7 cellular contexts compared by ENCODE assay signal in genomic region chr11:62841361-62842170, GRCh38. TPM values are rescaled to one million over a fixed set of nuclear protein-coding genes. Genes with fewer than 3 reads are reported as not detected.
DNase-seq lines count a peak whose midpoint lies in the region; ATAC-seq and TF ChIP-seq lines count a peak whose summit lies in the region.

No MANE protein-coding gene starts in this region.

- H3K9me3 ChIP-seq in ascending aorta = no peaks in the 10 kb centered on the region

- DNase-seq in NCI-H146 (lab: John Stamatoyannopoulos, UW) (peak; percentile 97), T-helper 1 cell (peak; percentile 68 to 98 (median 84)), ascending aorta (ENCODE audit: low spot score in 2 of 2) (peak; percentile 59 to 94), hepatic stellate cell (ENCODE audit: low spot score) (peak; percentile 92)

- ATAC-seq in GM18498 (IDR thresholded peaks at IDR 0.05; ENCODE audit: unreplicated experiment) (peak; percentile 59), HG02852 (IDR thresholded peaks at IDR 0.05; ENCODE audit: unreplicated experiment) (peak; percentile 63)

- peak overlapping the region; percentile 93 to 95 for H3K27ac ChIP-seq in ascending aorta
- peak overlapping the region; percentile 100 for H3K27ac ChIP-seq in rectal smooth muscle tissue (ENCODE audit: low read depth, low read length)

- intact Hi-C loops in ascending aorta (cut with DNase I) = loop anchor here (1.0 to 5.0 kb wide), 5 partner anchors 14 to 294 kb away; partner anchors contain the start of genes AHNAK, SLC3A2 and TAF6L

- H3K27me3 ChIP-seq in ascending aorta (no peaks in the 10 kb centered on the region), rectal smooth muscle tissue (ENCODE audit: control insufficient read depth, insufficient read depth, low read length) (no peaks in the 10 kb centered on the region)

- TF ChIP-seq CTCF in ascending aorta (IDR thresholded peaks at IDR 0.05) = no peak

- H3K36me3 ChIP-seq in ascending aorta (no peaks in the 10 kb centered on the region), rectal smooth muscle tissue (ENCODE audit: control insufficient read depth, insufficient read depth, low read length) (no peaks in the 10 kb centered on the region)

- H3K4me1 ChIP-seq in ascending aorta (peaks cover 6 to 13% of the 10 kb centered on the region in 2 donors), rectal smooth muscle tissue (ENCODE audit: control insufficient read depth, insufficient read depth, low read length) (peaks cover 12% of the 10 kb centered on the region)

- H3K9ac ChIP-seq in rectal smooth muscle tissue (ENCODE audit: low read length) = peak overlapping the region; percentile 66

- H3K4me3 ChIP-seq in ascending aorta = peak overlapping the region; percentile 79 to 80
- peak overlapping the region; percentile 96 for H3K4me3 ChIP-seq in rectal smooth muscle tissue (ENCODE audit: low read length)

RNA-seq across cellular contexts. Expression of gene WDR74, which starts 2.2 kb away (rescaled TPM):
- total RNA-seq in ascending aorta = 28.7 TPM

RNA-seq across cellular contexts. Expression of gene TEX54, which starts 8.9 kb away (rescaled TPM):
- total RNA-seq in ascending aorta = not detected

RNA-seq across cellular contexts. Expression of gene STX5, which starts 9.7 kb away (rescaled TPM):
- total RNA-seq in ascending aorta = 40.3 TPM

RNA-seq across cellular contexts. Expression of gene NXF1, which starts 36.3 kb away (rescaled TPM):
- total RNA-seq in ascending aorta = 41.8 TPM

RNA-seq across cellular contexts. Expression of gene SLC3A2, which starts 39.1 kb away (rescaled TPM):
- 143 TPM for total RNA-seq in ascending aorta

Comparison
In these comparisons a context has a peak if more than half of its experiments do, and no peak if none do; other contexts are left out.
1. Peak in every context shown above with its lines: DNase-seq, ATAC-seq, H3K4me3 ChIP-seq and H3K27ac ChIP-seq.